In the genomic region with DNA sequence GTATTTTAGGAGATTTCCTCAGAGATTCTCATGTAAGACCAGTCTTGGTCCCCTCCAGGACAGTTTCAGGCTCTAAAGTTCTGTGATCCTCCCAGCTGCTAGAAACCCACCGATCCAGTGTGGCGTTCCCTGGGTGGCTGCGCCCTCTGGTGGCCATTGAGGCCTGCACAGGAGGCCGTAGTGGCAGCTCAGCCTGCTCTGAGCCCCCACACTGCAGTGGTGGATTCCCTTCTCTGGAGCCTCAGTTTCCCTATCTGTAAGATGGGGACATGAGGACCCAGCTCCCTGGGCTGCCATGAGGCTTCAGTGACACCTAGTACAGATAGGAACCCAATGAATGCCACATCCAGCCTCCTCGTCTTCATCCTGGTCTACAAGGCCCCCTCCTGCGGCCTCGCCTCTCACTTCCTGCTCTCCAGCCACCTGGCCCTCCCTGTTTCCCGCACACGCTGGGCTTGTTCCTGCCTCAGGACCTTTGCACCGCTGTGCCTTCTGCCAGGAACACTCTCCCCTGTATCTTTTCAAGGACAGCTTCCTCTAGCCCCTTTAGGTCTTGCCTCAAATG, we compare ENCODE assay signal across 8 cellular contexts. TPM values are rescaled to one million over a fixed set of nuclear protein-coding genes. Genes with fewer than 3 reads are reported as not detected.
DNase-seq lines count a peak whose midpoint lies in the region; ATAC-seq lines count a peak whose summit lies in the region.

No MANE protein-coding gene starts in this region.

- H3K4me3 Mint-ChIP-seq in naive B cell = peak overlapping the region in 1 of 8 donors; percentile 59

- no peaks in the 10 kb centered on the region for H3K9me3 Mint-ChIP-seq in naive B cell

- peaks cover 0 to 29% of the 10 kb centered on the region in 2 donors for H3K36me3 Mint-ChIP-seq in naive B cell

- peak; percentile 79 to 81 for ATAC-seq in naive B cell (ENCODE audit: low read depth in 2 of 2)

- H3K27ac Mint-ChIP-seq in naive B cell = peak overlapping the region in 1 of 6 donors; percentile 89

- peak; percentile 91 for DNase-seq in DMS 273 (lab: John Stamatoyannopoulos, UW; ENCODE audit: unreplicated experiment)
- no peak for DNase-seq in DMS 273 treated with DMSO at 0.1 percent for 48 hours (lab: John Stamatoyannopoulos, UW)
- DNase-seq in HCEC 1CT = peak; percentile 44
- DNase-seq in NCI-H774 (lab: John Stamatoyannopoulos, UW) = peak; percentile 47
- DNase-seq in activated CD8-positive, alpha-beta memory T cell treated with anti-CD3 and anti-CD28 coated beads, Interleukin-2, amount 50 U/mL, for 4 hours = peak; percentile 86
- peak; percentile 99 for DNase-seq in epidermal melanocyte (ENCODE audit: insufficient read length, low spot score)
- peak; percentile 75 for DNase-seq in naive B cell
- DNase-seq in stimulated activated CD8-positive, alpha-beta memory T cell treated with anti-CD3 and anti-CD28 coated beads, Interleukin-7, amount 100 ng/mL, for 48 hours (ENCODE audit: extremely low read depth in 1 of 2, low read depth in 1 of 2) = peak; percentile 53 to 70

- H3K4me1 Mint-ChIP-seq in naive B cell = peaks cover 36 to 39% (median 38%) of the 10 kb centered on the region in 3 donors

- H3K27me3 Mint-ChIP-seq in naive B cell = no peaks in the 10 kb centered on the region

RNA-seq across cellular contexts. Expression of a gene that starts 16.5 kb away (rescaled TPM):
- 10 to 100 TPM in 2 of 6 donors, 1 to 10 TPM in 4; 3.8 to 13.8 (median 9.3) TPM for polyA plus RNA-seq in naive B cell (ENCODE audit: low read depth in 6 of 6)

RNA-seq across cellular contexts. Expression of a gene that starts 22.6 kb away (rescaled TPM):
- 10 to 100 TPM; 15.2 to 36.4 (median 18.9) TPM for polyA plus RNA-seq in naive B cell (ENCODE audit: low read depth in 6 of 6)

RNA-seq across cellular contexts. Expression of a gene that starts 33.6 kb away (rescaled TPM):
- 1 to 10 TPM in 4 of 6 donors, under 1 TPM in 1, not detected in 1; 0.22 to 2.1 (median 1.4) TPM for polyA plus RNA-seq in naive B cell (ENCODE audit: low read depth in 6 of 6)

RNA-seq across cellular contexts. Expression of a gene that starts 57.4 kb away (rescaled TPM):
- polyA plus RNA-seq in naive B cell (ENCODE audit: low read depth in 6 of 6) = 10 to 100 TPM; 33.6 to 59.9 (median 39.7) TPM
